In the genomic region with DNA sequence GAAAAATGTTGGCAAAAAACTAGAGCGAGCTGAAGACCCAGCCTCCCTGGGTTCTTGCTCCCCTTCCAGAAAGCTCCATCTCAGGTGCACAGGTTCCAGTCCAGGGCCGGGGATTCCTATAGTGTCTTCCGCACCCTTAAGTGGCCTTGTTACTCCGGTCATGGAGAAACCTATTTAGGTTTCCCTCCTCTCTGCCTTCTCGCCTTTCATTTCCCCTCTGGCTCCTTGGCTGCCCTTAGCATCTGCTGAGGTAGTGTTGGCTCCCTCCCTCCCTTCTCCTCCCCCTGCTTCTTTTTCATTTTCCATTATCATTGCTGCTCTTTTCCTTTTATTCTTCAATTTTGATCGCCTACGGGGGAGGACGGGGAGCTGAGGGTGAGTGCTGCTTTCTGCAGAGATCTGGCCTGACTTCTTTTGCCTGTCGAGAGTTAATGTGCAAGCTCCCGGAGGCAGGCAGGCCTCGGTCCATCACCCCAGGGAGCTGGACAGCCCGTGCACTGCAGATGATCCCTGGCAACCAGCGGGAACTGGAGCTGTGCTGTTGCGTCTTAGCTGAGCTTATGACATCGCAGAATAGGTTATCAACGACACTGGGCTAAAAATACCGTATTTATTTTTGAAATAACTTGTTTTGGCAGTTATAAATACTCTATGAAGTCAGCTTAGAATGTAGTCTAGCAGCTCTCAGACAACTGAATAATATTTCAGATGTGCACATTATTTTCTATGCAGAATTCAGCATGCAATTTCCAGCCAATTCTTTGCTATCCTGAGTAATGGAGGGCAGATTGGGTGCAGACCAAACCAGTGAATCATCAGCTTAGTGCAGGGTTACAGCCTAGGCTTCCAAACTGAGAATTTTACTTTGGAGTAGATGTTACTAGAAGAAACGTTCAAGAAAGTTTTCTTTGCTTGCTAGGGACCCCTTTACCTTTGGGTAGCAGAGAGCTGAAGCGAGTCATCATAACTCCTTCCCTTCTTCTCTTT, we compare ENCODE assay signal across 13 cellular contexts.
DNase-seq lines count a peak whose midpoint lies in the region; ATAC-seq and TF ChIP-seq lines count a peak whose summit lies in the region.
"Had no signal": no experiment of that assay in that cellular context is flagged by ENCODE, and none has a peak within 500 bp of the region (broad histone marks: within the 10 kb centered on the region; RNA-seq: fewer than 3 reads in every experiment).

No MANE protein-coding gene starts in this region.

- H2BK15ac ChIP-seq in neuronal stem cell (ENCODE audit: low read length) = no peak overlapping the region

- H3K4me1 Mint-ChIP-seq in glutamatergic neuron (ENCODE audit: low read depth, unreplicated experiment) = peaks cover 4% of the 10 kb centered on the region

- H3K27me3 ChIP-seq in adipocyte (replicated peaks; ENCODE audit: control insufficient read depth, insufficient read depth, low read length) = peaks cover 6% of the 10 kb centered on the region
- H3K27me3 ChIP-seq in neuronal stem cell (ENCODE audit: control insufficient read depth in 3 of 3, insufficient read depth in 3 of 3, low read depth in 1 of 3, low read length in 3 of 3) = no peaks in the 10 kb centered on the region
- H3K27me3 ChIP-seq in thyroid gland = no peaks in the 10 kb centered on the region
- H3K27me3 ChIP-seq in esophagus squamous epithelium = no peaks in the 10 kb centered on the region

- DNase-seq in Ammon's horn (ENCODE audit: low spot score) (peak; percentile 40), adipocyte (ENCODE audit: low read depth) (peak; percentile 47), glutamatergic neuron (peak; percentile 63), neuronal stem cell (ENCODE audit: low spot score) (no peak), NCI-H2029 treated with DMSO at 0.1 percent for 48 hours (lab: John Stamatoyannopoulos, UW) (no peak), thyroid gland (no peak), esophagus squamous epithelium (lab: John Stamatoyannopoulos, UW) (no peak)
- DNase-seq: effector memory CD8-positive, alpha-beta T cell; H7; NCI-H1092 treated with DMSO at 0.1 percent for 48 hours; NCI-H526 treated with DMSO at 0.1 percent for 48 hours; SHP77 had no signal

- H3K36me3 Mint-ChIP-seq in glutamatergic neuron (ENCODE audit: unreplicated experiment) = peaks cover 4% of the 10 kb centered on the region

- no peak for TF ChIP-seq POLR2A in thyroid gland (IDR thresholded peaks at IDR 0.05)
- no peak for TF ChIP-seq POLR2A in esophagus squamous epithelium (IDR thresholded peaks at IDR 0.05)

- H3K23ac ChIP-seq in neuronal stem cell (ENCODE audit: low read depth, low read length, poor library complexity) = no peak overlapping the region

- no peak overlapping the region for H4K91ac ChIP-seq in neuronal stem cell (ENCODE audit: low read depth, low read length, poor library complexity)

- peak overlapping the region; percentile 48 for H3K4me3 ChIP-seq in adipocyte (ENCODE audit: low read length)
- no peak overlapping the region for H3K4me3 ChIP-seq in neuronal stem cell (ENCODE audit: low read length in 2 of 2)
- no peak overlapping the region for H3K4me3 ChIP-seq in thyroid gland (replicated peaks in 1 of 3)
- no peak overlapping the region for H3K4me3 ChIP-seq in esophagus squamous epithelium

- intact Hi-C loops in thyroid gland (cut with DNase I) (no loop called here), esophagus squamous epithelium (cut with DNase I) (no loop called here)

- H3K4me3 Mint-ChIP-seq in glutamatergic neuron (ENCODE audit: unreplicated experiment) = peak overlapping the region; percentile 21
- H3K4me3 Mint-ChIP-seq: effector memory CD8-positive, alpha-beta T cell had no signal

- no peak overlapping the region for H4K8ac ChIP-seq in neuronal stem cell (ENCODE audit: low read depth, low read length)

- TF ChIP-seq CTCF in glutamatergic neuron (IDR thresholded peaks at IDR 0.05; ENCODE audit: partially characterized antibody, unreplicated experiment) (no peak), thyroid gland (IDR thresholded peaks at IDR 0.05) (no peak), esophagus squamous epithelium (IDR thresholded peaks at IDR 0.05) (no peak)

- H2BK12ac ChIP-seq in neuronal stem cell (ENCODE audit: low read length) = no peak overlapping the region

- no peak overlapping the region for H2BK5ac ChIP-seq in neuronal stem cell (ENCODE audit: low read length)

- H3K4me1 ChIP-seq in adipocyte (ENCODE audit: control insufficient read depth, insufficient read depth, low read length) (peaks cover 8% of the 10 kb centered on the region), neuronal stem cell (ENCODE audit: control insufficient read depth in 2 of 2, insufficient read depth in 1 of 2, low read depth in 1 of 2, low read length in 2 of 2) (peaks cover 0 to 3% of the 10 kb centered on the region in 2 donors), thyroid gland (no peaks in the 10 kb centered on the region), esophagus squamous epithelium (no peaks in the 10 kb centered on the region)

- no peak overlapping the region for H3K14ac ChIP-seq in neuronal stem cell (ENCODE audit: low read length)

- no peak overlapping the region for H2AK5ac ChIP-seq in neuronal stem cell (ENCODE audit: low read depth, low read length)

- H3K79me1 ChIP-seq in neuronal stem cell (ENCODE audit: low read depth, low read length) = no peaks in the 10 kb centered on the region

- peak overlapping the region; percentile 17 for H2AFZ ChIP-seq in neuronal stem cell (ENCODE audit: low read length)

- no peak overlapping the region for H3K4ac ChIP-seq in neuronal stem cell (ENCODE audit: low read length)

- H3K9me3 Mint-ChIP-seq in glutamatergic neuron (ENCODE audit: unreplicated experiment) = peaks cover 2% of the 10 kb centered on the region

- H3K18ac ChIP-seq in neuronal stem cell (ENCODE audit: low read length) = no peak overlapping the region

- WGBS in neuronal stem cell (ENCODE audit: extremely low coverage in 2 of 2, insufficient read length in 2 of 2, insufficient replicate concordance in 1 of 2), 2 donors = no CpG with 5 or more reads among the region's 19 CpGs
- 55 to 62% methylated on average over 19 of the region's 19 CpGs for WGBS in thyroid gland, 2 donors
- WGBS in esophagus squamous epithelium, 2 donors = 58 to 73% methylated on average over 16 to 18 of the region's 19 CpGs

- H3K27me3 Mint-ChIP-seq in glutamatergic neuron (ENCODE audit: unreplicated experiment) = no peaks in the 10 kb centered on the region

- H3K27ac ChIP-seq in neuronal stem cell (replicated peaks; ENCODE audit: low read length) = no peak overlapping the region
- H3K27ac ChIP-seq in thyroid gland = no peak overlapping the region
- H3K27ac ChIP-seq in esophagus squamous epithelium = peak overlapping the region in 1 of 4 donors; percentile 4

- no peaks in the 10 kb centered on the region for H3K9me3 ChIP-seq in adipocyte (ENCODE audit: control insufficient read depth, low read length)
- peaks cover 0 to 3% of the 10 kb centered on the region in 2 donors for H3K9me3 ChIP-seq in neuronal stem cell (replicated peaks in 1 of 2; ENCODE audit: control insufficient read depth in 2 of 2, insufficient read depth in 1 of 2, low read depth in 1 of 2, low read length in 2 of 2)
- no peaks in the 10 kb centered on the region for H3K9me3 ChIP-seq in thyroid gland
- no peaks in the 10 kb centered on the region for H3K9me3 ChIP-seq in esophagus squamous epithelium

- ATAC-seq in GM19467 (IDR thresholded peaks at IDR 0.05; ENCODE audit: unreplicated experiment) = no peak
- ATAC-seq: effector memory CD8-positive, alpha-beta T cell had no signal

- no peak overlapping the region for H3K27ac Mint-ChIP-seq in glutamatergic neuron (ENCODE audit: unreplicated experiment)
- H3K27ac Mint-ChIP-seq: effector memory CD8-positive, alpha-beta T cell had no signal

- H3K4me2 ChIP-seq in neuronal stem cell (ENCODE audit: insufficient read depth, low read length, poor library complexity, severe bottlenecking) = no peak overlapping the region

- H2BK120ac ChIP-seq in neuronal stem cell (ENCODE audit: low read depth, low read length) = no peak overlapping the region

- H3K36me3 ChIP-seq in adipocyte (ENCODE audit: control insufficient read depth, insufficient read depth, low read length, severe bottlenecking) = no peaks in the 10 kb centered on the region
- no peaks in the 10 kb centered on the region for H3K36me3 ChIP-seq in neuronal stem cell (replicated peaks in 1 of 2; ENCODE audit: control insufficient read depth in 2 of 2, insufficient read depth in 2 of 2, low read length in 2 of 2)
- H3K36me3 ChIP-seq in thyroid gland = no peaks in the 10 kb centered on the region
- no peaks in the 10 kb centered on the region for H3K36me3 ChIP-seq in esophagus squamous epithelium

- H3K9ac ChIP-seq in adipocyte (ENCODE audit: low read length) (no peak overlapping the region), neuronal stem cell (ENCODE audit: low read depth, low read length, poor library complexity) (no peak overlapping the region)

Comparison
In these comparisons a context has a peak if more than half of its experiments do, and no peak if none do; other contexts are left out.
1. DNase-seq: peak in Ammon's horn (single experiment), adipocyte (single experiment) and glutamatergic neuron (single experiment); none in neuronal stem cell (single experiment), NCI-H2029 treated with DMSO at 0.1 percent for 48 hours (single experiment), thyroid gland (0 of 2) and esophagus squamous epithelium (single experiment).